In genomic region chr3:13707456-13707855, GRCh38 we compare ENCODE assay signal across 26 cellular contexts.
A peak's percentile ranks its signal among the peaks of the same experiment; 100 is the strongest.
DNase-seq lines count a peak whose midpoint lies in the region; ATAC-seq and TF ChIP-seq lines count a peak whose summit lies in the region.
"Had no signal": no experiment of that assay in that cellular context is flagged by ENCODE, and none has a peak within 500 bp of the region (broad histone marks: within the 10 kb centered on the region; RNA-seq: fewer than 3 reads in every experiment).

No MANE protein-coding gene starts in this region.

- peaks cover 42% of the 10 kb centered on the region for H3K9me3 Mint-ChIP-seq in activated CD4-positive, alpha-beta T cell treated with anti-CD3 and anti-CD28 coated beads, Interleukin-2, amount 10 ng/mL, durations not matched to agents 7 days and 5 days
- H3K9me3 Mint-ChIP-seq in activated CD4-positive, alpha-beta T cell treated with anti-CD3 and anti-CD28 coated beads, Interleukin-2, amount 10 ng/mL, durations not matched to agents 24 days and 14 days, result peaks cover 83% of the 10 kb centered on the region
- peaks cover 79% of the 10 kb centered on the region for H3K9me3 Mint-ChIP-seq in mesothelial cell of epicardium
- H3K9me3 Mint-ChIP-seq in type B pancreatic cell, result peaks cover 49% of the 10 kb centered on the region

- no peaks in the 10 kb centered on the region for H3K36me3 Mint-ChIP-seq in activated CD4-positive, alpha-beta T cell treated with anti-CD3 and anti-CD28 coated beads, Interleukin-2, amount 10 ng/mL, durations not matched to agents 7 days and 5 days (ENCODE audit: low read depth)
- no peaks in the 10 kb centered on the region for H3K36me3 Mint-ChIP-seq in activated CD4-positive, alpha-beta T cell treated with anti-CD3 and anti-CD28 coated beads, Interleukin-2, amount 10 ng/mL, durations not matched to agents 24 days and 14 days (ENCODE audit: low read depth)
- no peaks in the 10 kb centered on the region for H3K36me3 Mint-ChIP-seq in mesothelial cell of epicardium
- no peaks in the 10 kb centered on the region for H3K36me3 Mint-ChIP-seq in type B pancreatic cell

- no peak for ATAC-seq in Right ventricle myocardium inferior
- ATAC-seq: activated T-cell treated with anti-CD3 and anti-CD28 coated beads, Interleukin-2, amount 50 U/mL, for 4 hours; foreskin keratinocyte; heart left ventricle; left ventricle myocardium superior; SK-N-SH treated with all-trans-retinoic acid at 6 μM for 48 hours; stimulated activated naive B cell treated with anti-CD40 and anti-IgM and Interleukin-4, amounts not matched to agents 10 μg/mL and 1 μg/mL and 100 μg/mL, for 72 hours had no signal

- intact Hi-C loops in activated CD4-positive, alpha-beta T cell treated with anti-CD3 and anti-CD28 coated beads, Interleukin-2, amount 10 ng/mL, durations not matched to agents 24 days and 14 days (cut with micrococcal nuclease), result no loop called here
- intact Hi-C loops in Right ventricle myocardium inferior (cut with DNase I), result no loop called here

- TF ChIP-seq CTCF in mesothelial cell of epicardium (IDR thresholded peaks at IDR 0.05; ENCODE audit: unreplicated experiment) (no peak), type B pancreatic cell (conservative IDR thresholded peaks at IDR 0.05) (no peak), GM10266 (IDR thresholded peaks at IDR 0.05; ENCODE audit: control insufficient read depth, insufficient read depth, low read depth, missing control alignments) (no peak)

- DNase-seq in activated CD4-positive, alpha-beta T cell treated with anti-CD3 and anti-CD28 coated beads, Interleukin-2, amount 10 ng/mL, durations not matched to agents 7 days and 5 days, result peak; percentile 2
- no peak for DNase-seq in activated CD4-positive, alpha-beta T cell treated with anti-CD3 and anti-CD28 coated beads, Interleukin-2, amount 10 ng/mL, durations not matched to agents 24 days and 14 days
- peak; percentile 32 for DNase-seq in activated CD8-positive, alpha-beta memory T cell treated with anti-CD3 and anti-CD28 coated beads, Interleukin-2, amount 50 U/mL, for 48 hours
- DNase-seq in mesothelial cell of epicardium (ENCODE audit: low spot score in 2 of 2, unreplicated experiment in 2 of 2), result peak; percentile 9 to 11
- DNase-seq in type B pancreatic cell (ENCODE audit: extremely low spot score, unreplicated experiment), result peak; percentile 25
- no peak for DNase-seq in GM10266 (ENCODE audit: extremely low spot score)
- DNase-seq in Right ventricle myocardium inferior (ENCODE audit: missing footprints), result no peak
- no peak for DNase-seq in SK-N-DZ (ENCODE audit: low spot score)
- DNase-seq: activated T-cell treated with anti-CD3 and anti-CD28 coated beads, Interleukin-2, amount 50 U/mL, for 4 hours; central memory CD4-positive, alpha-beta T cell; dermis blood vessel endothelial cell; esophagus squamous epithelium; foreskin keratinocyte; KBM-7; left ventricle myocardium superior; midbrain; naive B cell; NCI-H1105; NCI-H1930; NCI-H526; NK-92 treated with Interleukin-12 subunit alpha and Interleukin-12 subunit beta, amount 100 ng/mL, for 24 hours; stimulated activated naive B cell treated with anti-CD40 and anti-IgM and Interleukin-4, amounts not matched to agents 10 μg/mL and 1 μg/mL and 100 μg/mL, for 72 hours; substantia nigra had no signal

- POLR2A ChIA-PET in activated CD4-positive, alpha-beta T cell treated with anti-CD3 and anti-CD28 coated beads, Interleukin-2, amount 10 ng/mL, durations not matched to agents 7 days and 5 days (lab: Charles Lee), result no interaction called here

- no peaks in the 10 kb centered on the region for H3K27me3 Mint-ChIP-seq in activated CD4-positive, alpha-beta T cell treated with anti-CD3 and anti-CD28 coated beads, Interleukin-2, amount 10 ng/mL, durations not matched to agents 7 days and 5 days
- no peaks in the 10 kb centered on the region for H3K27me3 Mint-ChIP-seq in activated CD4-positive, alpha-beta T cell treated with anti-CD3 and anti-CD28 coated beads, Interleukin-2, amount 10 ng/mL, durations not matched to agents 24 days and 14 days
- peaks cover 49% of the 10 kb centered on the region for H3K27me3 Mint-ChIP-seq in mesothelial cell of epicardium (ENCODE audit: low read depth)
- H3K27me3 Mint-ChIP-seq in type B pancreatic cell, result peaks cover 72% of the 10 kb centered on the region

- no peaks in the 10 kb centered on the region for H3K4me1 Mint-ChIP-seq in activated CD4-positive, alpha-beta T cell treated with anti-CD3 and anti-CD28 coated beads, Interleukin-2, amount 10 ng/mL, durations not matched to agents 7 days and 5 days
- no peaks in the 10 kb centered on the region for H3K4me1 Mint-ChIP-seq in activated CD4-positive, alpha-beta T cell treated with anti-CD3 and anti-CD28 coated beads, Interleukin-2, amount 10 ng/mL, durations not matched to agents 24 days and 14 days
- no peaks in the 10 kb centered on the region for H3K4me1 Mint-ChIP-seq in mesothelial cell of epicardium
- no peaks in the 10 kb centered on the region for H3K4me1 Mint-ChIP-seq in type B pancreatic cell (ENCODE audit: unreplicated experiment)

- no peak overlapping the region for H3K4me3 Mint-ChIP-seq in activated CD4-positive, alpha-beta T cell treated with anti-CD3 and anti-CD28 coated beads, Interleukin-2, amount 10 ng/mL, durations not matched to agents 7 days and 5 days
- no peak overlapping the region for H3K4me3 Mint-ChIP-seq in activated CD4-positive, alpha-beta T cell treated with anti-CD3 and anti-CD28 coated beads, Interleukin-2, amount 10 ng/mL, durations not matched to agents 24 days and 14 days
- H3K4me3 Mint-ChIP-seq in mesothelial cell of epicardium, result no peak overlapping the region
- no peak overlapping the region for H3K4me3 Mint-ChIP-seq in type B pancreatic cell
- H3K4me3 Mint-ChIP-seq: activated T-cell treated with anti-CD3 and anti-CD28 coated beads, Interleukin-2, amount 50 U/mL, for 4 hours; stimulated activated naive B cell treated with anti-CD40 and anti-IgM and Interleukin-4, amounts not matched to agents 10 μg/mL and 1 μg/mL and 100 μg/mL, for 72 hours; T-helper 1 cell treated with Interleukin-12 subunit alpha and Interleukin-12 subunit beta and Interleukin-4 antibody, amounts not matched to agents 30 μg/mL and 1 μg/mL, for 36 hours had no signal

- CTCF ChIA-PET in activated CD4-positive, alpha-beta T cell treated with anti-CD3 and anti-CD28 coated beads, Interleukin-2, amount 10 ng/mL, durations not matched to agents 7 days and 5 days (lab: Charles Lee), result no interaction called here

- H3K27ac Mint-ChIP-seq in activated CD4-positive, alpha-beta T cell treated with anti-CD3 and anti-CD28 coated beads, Interleukin-2, amount 10 ng/mL, durations not matched to agents 7 days and 5 days, result no peak overlapping the region
- no peak overlapping the region for H3K27ac Mint-ChIP-seq in activated CD4-positive, alpha-beta T cell treated with anti-CD3 and anti-CD28 coated beads, Interleukin-2, amount 10 ng/mL, durations not matched to agents 24 days and 14 days
- H3K27ac Mint-ChIP-seq in mesothelial cell of epicardium (no peak overlapping the region), type B pancreatic cell (no peak overlapping the region)
- H3K27ac Mint-ChIP-seq: naive B cell; stimulated activated naive B cell treated with anti-CD40 and anti-IgM and Interleukin-4, amounts not matched to agents 10 μg/mL and 1 μg/mL and 100 μg/mL, for 72 hours; T-helper 1 cell treated with Interleukin-12 subunit alpha and Interleukin-12 subunit beta and Interleukin-4 antibody, amounts not matched to agents 30 μg/mL and 1 μg/mL, for 36 hours had no signal

Comparison
In these comparisons a context has a peak if more than half of its experiments do, and no peak if none do; other contexts are left out.
1. DNase-seq: peak in activated CD4-positive, alpha-beta T cell treated with anti-CD3 and anti-CD28 coated beads, Interleukin-2, amount 10 ng/mL, durations not matched to agents 7 days and 5 days (single experiment), activated CD8-positive, alpha-beta memory T cell treated with anti-CD3 and anti-CD28 coated beads, Interleukin-2, amount 50 U/mL, for 48 hours (single experiment), mesothelial cell of epicardium (2 of 2) and type B pancreatic cell (single experiment); none in activated CD4-positive, alpha-beta T cell treated with anti-CD3 and anti-CD28 coated beads, Interleukin-2, amount 10 ng/mL, durations not matched to agents 24 days and 14 days (single experiment), GM10266 (single experiment), Right ventricle myocardium inferior (single experiment) and SK-N-DZ (single experiment).